ENCODE assay signal across 17 cellular contexts in genomic region chr11:78207532-78208256, GRCh38.
"Had no signal": no experiment of that assay in that cellular context is flagged by ENCODE, and none has a peak within 500 bp of the region (broad histone marks: within the 10 kb centered on the region; RNA-seq: fewer than 3 reads in every experiment).

No MANE protein-coding gene starts in this region.

- H3K9me3 ChIP-seq: colonic mucosa, mucosa of descending colon, thyroid gland, uterus had no signal

- H3K27ac ChIP-seq: cardiac muscle cell, colonic mucosa, epithelial cell of prostate, skin epidermis, thyroid gland, uterus had no signal

- ATAC-seq: mucosa of descending colon; naive thymus-derived CD8-positive, alpha-beta T cell had no signal

- DNase-seq: activated CD4-positive, alpha-beta T cell treated with anti-CD3 and anti-CD28 coated beads, Interleukin-2, amount 50 U/mL, for 48 hours; activated CD4-positive, CD25-positive, alpha-beta regulatory T cell treated with anti-CD3 and anti-CD28 coated beads, Interleukin-2, amount 50 U/mL, for 72 hours; activated gamma-delta T cell; activated naive CD8-positive, alpha-beta T cell treated with anti-CD3 and anti-CD28 coated beads, Interleukin-2, amount 10 ng/mL, durations not matched to agents 7 days and 5 days; activated T-cell treated with anti-CD3 and anti-CD28 coated beads, Interleukin-2, amount 50 U/mL, for 48 hours; colonic mucosa; effector CD4-positive, alpha-beta T cell; hypothalamus; mucosa of descending colon; naive thymus-derived CD8-positive, alpha-beta T cell; stimulated activated CD4-positive, alpha-beta T cell treated with anti-CD3 and anti-CD28 coated beads, Interleukin-4, amount 100 ng/mL, for 4 hours; thyroid gland; uterus had no signal

- H3K9me3 Mint-ChIP-seq: activated naive CD8-positive, alpha-beta T cell treated with anti-CD3 and anti-CD28 coated beads, Interleukin-2, amount 10 ng/mL, durations not matched to agents 7 days and 5 days; naive thymus-derived CD8-positive, alpha-beta T cell had no signal

- H3K27me3 ChIP-seq: cardiac muscle cell, colonic mucosa, thyroid gland, uterus had no signal

- H3K4me1 ChIP-seq: colonic mucosa, thyroid gland, uterus had no signal

- H3K4me3 ChIP-seq: cardiac muscle cell, colonic mucosa, lung, mucosa of descending colon, skin epidermis, thyroid gland, uterus had no signal

- H3K4me3 Mint-ChIP-seq: activated naive CD8-positive, alpha-beta T cell treated with anti-CD3 and anti-CD28 coated beads, Interleukin-2, amount 10 ng/mL, durations not matched to agents 7 days and 5 days; naive thymus-derived CD8-positive, alpha-beta T cell had no signal

- H3K36me3 ChIP-seq: colonic mucosa, uterus had no signal

- H3K27me3 Mint-ChIP-seq: activated naive CD8-positive, alpha-beta T cell treated with anti-CD3 and anti-CD28 coated beads, Interleukin-2, amount 10 ng/mL, durations not matched to agents 7 days and 5 days; naive thymus-derived CD8-positive, alpha-beta T cell had no signal
